ENCODE assay signal across 8 cellular contexts in genomic region chr7:45026984-45027773, GRCh38. TPM values are rescaled to one million over a fixed set of nuclear protein-coding genes. Genes with fewer than 3 reads are reported as not detected.
DNase-seq lines count a peak whose midpoint lies in the region; ATAC-seq and FAIRE-seq lines count a peak whose summit lies in the region.

No MANE protein-coding gene starts in this region.

- H3K36me3 ChIP-seq in small intestine (ENCODE audit: control insufficient read depth in 2 of 2, insufficient read depth in 2 of 2, low read length in 2 of 2), result no peaks in the 10 kb centered on the region

- no peaks in the 10 kb centered on the region for H3K27me3 ChIP-seq in small intestine (ENCODE audit: control insufficient read depth in 2 of 2, insufficient read depth in 2 of 2, low read length in 2 of 2)

- peak; percentile 59 for ATAC-seq in HG02798 (IDR thresholded peaks at IDR 0.05; ENCODE audit: poor library complexity, unreplicated experiment)
- ATAC-seq in HG03342 (IDR thresholded peaks at IDR 0.05; ENCODE audit: unreplicated experiment), result no peak

- H3K27ac ChIP-seq in epithelial cell of prostate (peak overlapping the region; percentile 57), small intestine (ENCODE audit: low read depth in 1 of 2, low read length in 1 of 2) (peak overlapping the region; percentile 71 to 88)

- peak; percentile 19 for DNase-seq in GM04504 (ENCODE audit: low read depth)
- peak; percentile 15 for DNase-seq in T follicular helper cell (ENCODE audit: low read depth)
- DNase-seq in epithelial cell of prostate (ENCODE audit: low read depth, low spot score), result no peak
- peak; percentile 17 for DNase-seq in small intestine
- no peak for DNase-seq in NCI-H1436 treated with DMSO at 0.1 percent for 48 hours (lab: John Stamatoyannopoulos, UW)
- DNase-seq in NCI-H510A treated with DMSO at 0.1 percent for 48 hours (lab: John Stamatoyannopoulos, UW), result no peak

- H3K4me3 ChIP-seq in small intestine (ENCODE audit: low read depth in 1 of 2, low read length in 2 of 2), result peak overlapping the region; percentile 46 to 48

- no peaks in the 10 kb centered on the region for H3K9me3 ChIP-seq in small intestine (ENCODE audit: control insufficient read depth, low read depth)

- H3K4me1 ChIP-seq in small intestine (ENCODE audit: control insufficient read depth in 2 of 2, insufficient read depth in 1 of 2, low read depth in 1 of 2, low read length in 1 of 2), result no peaks in the 10 kb centered on the region

- 62 to 83% (median 69%) methylated on average over 10 of the region's 10 CpGs for WGBS in small intestine, 3 donors

- FAIRE-seq in small intestine (lab: Jason Lieb, UNC), result no peak

RNA-seq across cellular contexts. Expression of gene CCM2, which starts 27.2 kb away (rescaled TPM):
- polyA plus RNA-seq in small intestine, result 10 to 100 TPM; 23.5 to 32.3 (median 25.9) TPM

RNA-seq across cellular contexts. Expression of gene MYO1G, which starts 48.4 kb away (rescaled TPM):
- polyA plus RNA-seq in small intestine, result 1 to 10 TPM; 1.3 to 4.1 (median 2.1) TPM

Comparison
In these comparisons a context has a peak if more than half of its experiments do, and no peak if none do; other contexts are left out.
1. DNase-seq: peak in GM04504 (single experiment), T follicular helper cell (single experiment) and small intestine (single experiment); none in epithelial cell of prostate (single experiment), NCI-H1436 treated with DMSO at 0.1 percent for 48 hours (single experiment) and NCI-H510A treated with DMSO at 0.1 percent for 48 hours (single experiment).